ENCODE assay signal across 8 cellular contexts in genomic region chr19:3434630-3435553, GRCh38. TPM values are rescaled to one million over a fixed set of nuclear protein-coding genes. Genes with fewer than 3 reads are reported as not detected.
DNase-seq lines count a peak whose midpoint lies in the region; TF ChIP-seq lines count a peak whose summit lies in the region.

No MANE protein-coding gene starts in this region.

- no peaks in the 10 kb centered on the region for H3K36me3 ChIP-seq in MM.1S (replicated peaks; ENCODE audit: insufficient read depth, low read length)

- H4K20me1 ChIP-seq in MM.1S (ENCODE audit: insufficient read depth, low read length) = no peaks in the 10 kb centered on the region

- peak overlapping the region; percentile 100 for H2AFZ ChIP-seq in MM.1S (ENCODE audit: low read length)

- peak overlapping the region; percentile 99 for H3K4me2 ChIP-seq in MM.1S (ENCODE audit: low read depth, low read length)

- H3K79me2 ChIP-seq in MM.1S (ENCODE audit: low read length) = no peaks in the 10 kb centered on the region

- DNase-seq in Daoy (ENCODE audit: low read depth) (peak; percentile 98), H4 (ENCODE audit: low spot score) (peak; percentile 85), MM.1S (peak; percentile 98), SIG-M5 treated with dmso at 0.1 percent for 504 hours (lab: John Stamatoyannopoulos, UW; ENCODE audit: unreplicated experiment) (peak; percentile 87), germinal center (ENCODE audit: low spot score) (peak; percentile 98), non-pigmented ciliary epithelial cell (ENCODE audit: low read depth) (peak; percentile 72), substantia nigra (lab: John Stamatoyannopoulos, UW) (peak; percentile 69 to 96 (median 91))
- peak; percentile 97 for DNase-seq in activated naive CD4-positive, alpha-beta T cell treated with anti-CD3 and anti-CD28 coated beads, Interleukin-2, amount 50 U/mL, for 16 hours

- peak overlapping the region; percentile 37; the same call in 1 of the 2 replicates for H3K27ac ChIP-seq in MM.1S (ENCODE audit: low read length)
- H3K27ac ChIP-seq in substantia nigra (ENCODE audit: low read depth, low read length, poor library complexity, severe bottlenecking) = peak overlapping the region; percentile 84

- H3F3A ChIP-seq in MM.1S (ENCODE audit: insufficient read depth, low read length) = peaks cover 1% of the 10 kb centered on the region; the same call in 1 of the 2 replicates

- H3K9me2 ChIP-seq in MM.1S (replicated peaks; ENCODE audit: insufficient read depth, low read length) = no peaks in the 10 kb centered on the region

- H3K9me3 ChIP-seq in MM.1S (replicated peaks; ENCODE audit: insufficient read depth, low read length) = no peaks in the 10 kb centered on the region

- peak overlapping the region; percentile 78 for H3K9ac ChIP-seq in MM.1S (ENCODE audit: low read length)

- no peak for TF ChIP-seq CTCF in MM.1S (IDR thresholded peaks at IDR 0.05; ENCODE audit: low read length)

- H3K4me3 ChIP-seq in MM.1S (ENCODE audit: low read length) = peak overlapping the region; percentile 92

- H3K4me1 ChIP-seq in MM.1S (ENCODE audit: low read length) = peaks cover 4% of the 10 kb centered on the region

- peaks cover 61% of the 10 kb centered on the region for H3K27me3 ChIP-seq in MM.1S (replicated peaks; ENCODE audit: insufficient read depth, low read length)

RNA-seq across cellular contexts. Expression of gene SMIM24, which starts 45.4 kb away (rescaled TPM):
- not detected in 2 replicates for total RNA-seq in Daoy (2014; rRNA removed; shearing (Covaris generic))
- not detected in 2 replicates for total RNA-seq in H4 (2014; rRNA removed; shearing (Covaris generic))

RNA-seq across cellular contexts. Expression of gene SMIM44, which starts 48.3 kb away (rescaled TPM):
- not detected in 2 replicates for total RNA-seq in Daoy (2014; rRNA removed; shearing (Covaris generic))
- total RNA-seq in H4 (2014; rRNA removed; shearing (Covaris generic)) = not detected in 2 replicates

Comparison
In these comparisons a context has a peak if more than half of its experiments do, and no peak if none do; other contexts are left out.
1. Peak in every context shown above with its lines: DNase-seq, H3K4me3 ChIP-seq and H3K27ac ChIP-seq.